23 cellular contexts compared by ENCODE assay signal in genomic region chr5:112906637-112907036, GRCh38. TPM values are rescaled to one million over a fixed set of nuclear protein-coding genes. Genes with fewer than 3 reads are reported as not detected.
DNase-seq lines count a peak whose midpoint lies in the region; ATAC-seq, FAIRE-seq and TF ChIP-seq lines count a peak whose summit lies in the region.
"Had no signal": no experiment of that assay in that cellular context is flagged by ENCODE, and none has a peak within 500 bp of the region (broad histone marks: within the 10 kb centered on the region; RNA-seq: fewer than 3 reads in every experiment).

No MANE protein-coding gene starts in this region.

- H3K9me3 Mint-ChIP-seq in naive B cell: no peaks in the 10 kb centered on the region
- H3K9me3 Mint-ChIP-seq: activated naive CD4-positive, alpha-beta T cell treated with anti-CD3 and anti-CD28 coated beads, Interleukin-2, amount 10 ng/mL, durations not matched to agents 7 days and 5 days; activated T-cell treated with anti-CD3 and anti-CD28 coated beads, Interleukin-2, amount 50 U/mL, for 24 hours; neural crest cell had no signal

- peak; percentile 68 for FAIRE-seq in GM12891 (lab: Jason Lieb, UNC)
- FAIRE-seq: astrocyte had no signal

- no peaks in the 10 kb centered on the region for H3K36me3 Mint-ChIP-seq in naive B cell

- H3K4me2 ChIP-seq in MM.1S (ENCODE audit: low read depth, low read length): no peak overlapping the region

- no peak overlapping the region for H3K9ac ChIP-seq in MM.1S (ENCODE audit: low read length)

- peaks cover 3% of the 10 kb centered on the region; the same call in 1 of the 2 replicates for H3F3A ChIP-seq in MM.1S (ENCODE audit: insufficient read depth, low read length)

- TF ChIP-seq POLR2A in GM12891 (IDR thresholded peaks at IDR 0.05; ENCODE audit: low read depth, low read length): no peak

- no peak overlapping the region for H2AFZ ChIP-seq in MM.1S (ENCODE audit: low read length)

- 0 out of 2 replicates have a peak, but pooled peaks cover 7% of the 10 kb centered on the region for H4K20me1 ChIP-seq in MM.1S (ENCODE audit: insufficient read depth, low read length)

- no peaks in the 10 kb centered on the region for H3K9me2 ChIP-seq in MM.1S (replicated peaks; ENCODE audit: insufficient read depth, low read length)

- peak; percentile 54 for ATAC-seq in GM21576 (IDR thresholded peaks at IDR 0.05; ENCODE audit: unreplicated experiment)
- peak; percentile 39 to 50 for ATAC-seq in naive B cell (ENCODE audit: low read depth in 2 of 2)
- ATAC-seq: activated CD8-positive, alpha-beta T cell treated with anti-CD3 and anti-CD28 coated beads, Interleukin-2, amount 10 ng/mL, durations not matched to agents 7 days and 5 days had no signal

- 0 out of 2 replicates have a peak, but pooled peaks cover 7% of the 10 kb centered on the region for H3K4me1 ChIP-seq in MM.1S (ENCODE audit: low read length)
- H3K4me1 ChIP-seq: prostate gland had no signal

- no peak for DNase-seq in GM12891 (ENCODE audit: insufficient read length, low spot score)
- peak; percentile 12 for DNase-seq in MM.1S
- DNase-seq in naive B cell: no peak
- no peak for DNase-seq in SW 1271 (lab: John Stamatoyannopoulos, UW)
- DNase-seq in COLO668 (lab: John Stamatoyannopoulos, UW; ENCODE audit: unreplicated experiment): no peak
- no peak for DNase-seq in hippocampal formation (lab: John Stamatoyannopoulos, UW)
- DNase-seq in GM20000 (ENCODE audit: low spot score): no peak
- DNase-seq: activated CD4-positive, CD25-positive, alpha-beta regulatory T cell treated with anti-CD3 and anti-CD28 coated beads, Interleukin-2, amount 50 U/mL, for 72 hours; activated CD8-positive, alpha-beta T cell treated with anti-CD3 and anti-CD28 coated beads, Interleukin-2, amount 10 ng/mL, durations not matched to agents 7 days and 5 days; activated naive CD4-positive, alpha-beta T cell treated with anti-CD3 and anti-CD28 coated beads, Interleukin-2, amount 10 ng/mL, durations not matched to agents 7 days and 5 days; activated T-cell treated with anti-CD3 and anti-CD28 coated beads, Interleukin-2, amount 50 U/mL, for 24 hours; H7; midbrain; NCI-H1417; NCI-H510A treated with DMSO at 0.1 percent for 48 hours; stimulated activated CD4-positive, alpha-beta T cell treated with anti-CD3 and anti-CD28 coated beads, Interleukin-1b, Interleukin-23, amount 100 ng/mL, for 48 hours; stimulated activated naive CD4-positive, alpha-beta T cell treated with Interleukin-2 at 50 U/mL for 16 hours; T1000; tibial artery had no signal

- no peak overlapping the region for H3K4me3 Mint-ChIP-seq in naive B cell
- H3K4me3 Mint-ChIP-seq: activated CD8-positive, alpha-beta T cell treated with anti-CD3 and anti-CD28 coated beads, Interleukin-2, amount 10 ng/mL, durations not matched to agents 7 days and 5 days; activated naive CD4-positive, alpha-beta T cell treated with anti-CD3 and anti-CD28 coated beads, Interleukin-2, amount 10 ng/mL, durations not matched to agents 7 days and 5 days; activated T-cell treated with anti-CD3 and anti-CD28 coated beads, Interleukin-2, amount 50 U/mL, for 24 hours; neural crest cell had no signal

- H3K27ac ChIP-seq in MM.1S (ENCODE audit: low read length): no peak overlapping the region
- H3K27ac ChIP-seq: prostate gland, tibial artery had no signal

- peak overlapping the region; percentile 33 to 97 (median 86) for H3K27ac Mint-ChIP-seq in naive B cell
- H3K27ac Mint-ChIP-seq: activated naive CD4-positive, alpha-beta T cell treated with anti-CD3 and anti-CD28 coated beads, Interleukin-2, amount 10 ng/mL, durations not matched to agents 7 days and 5 days had no signal

- H3K27me3 ChIP-seq in MM.1S (replicated peaks; ENCODE audit: insufficient read depth, low read length): no peaks in the 10 kb centered on the region
- H3K27me3 ChIP-seq: tibial artery had no signal

- peaks cover 78% of the 10 kb centered on the region for H3K79me2 ChIP-seq in MM.1S (ENCODE audit: low read length)

- TF ChIP-seq CTCF in MM.1S (IDR thresholded peaks at IDR 0.05; ENCODE audit: low read length) (no peak), GM20000 (IDR thresholded peaks at IDR 0.05; ENCODE audit: extremely low read depth, missing control alignments) (no peak)

- H3K4me1 Mint-ChIP-seq in naive B cell: peaks cover 43 to 45% (median 44%) of the 10 kb centered on the region in 3 donors

- H3K36me3 ChIP-seq in MM.1S (replicated peaks; ENCODE audit: insufficient read depth, low read length): peaks cover 4% of the 10 kb centered on the region; the same call in 1 of the 2 replicates

- no peaks in the 10 kb centered on the region for H3K27me3 Mint-ChIP-seq in naive B cell
- H3K27me3 Mint-ChIP-seq: activated naive CD4-positive, alpha-beta T cell treated with anti-CD3 and anti-CD28 coated beads, Interleukin-2, amount 10 ng/mL, durations not matched to agents 7 days and 5 days; activated T-cell treated with anti-CD3 and anti-CD28 coated beads, Interleukin-2, amount 50 U/mL, for 24 hours had no signal

- H3K4me3 ChIP-seq in MM.1S (ENCODE audit: low read length): no peak overlapping the region
- H3K4me3 ChIP-seq: prostate gland, tibial artery had no signal

- no peaks in the 10 kb centered on the region for H3K9me3 ChIP-seq in MM.1S (replicated peaks; ENCODE audit: insufficient read depth, low read length)
- H3K9me3 ChIP-seq: prostate gland, tibial artery had no signal

TF ChIP-seq in GM12891, 5 proteins besides CTCF, POLR2A, EP300 and RAD21:
- TF ChIP-seq POLR2AphosphoS5 (IDR thresholded peaks at IDR 0.05; ENCODE audit: low read depth, low read length) (no peak), TAF1 (IDR thresholded peaks at IDR 0.05; ENCODE audit: low read depth, low read length) (no peak), PAX5 (IDR thresholded peaks at IDR 0.05; ENCODE audit: insufficient read depth, low read length, severe bottlenecking) (no peak), POU2F2 (IDR thresholded peaks at IDR 0.05; ENCODE audit: low read depth, low read length) (no peak), SPI1 (IDR thresholded peaks at IDR 0.05; ENCODE audit: low read depth, low read length) (no peak)

RNA-seq across cellular contexts. Expression of gene REEP5, which starts 15.4 kb away (rescaled TPM):
- polyA plus RNA-seq in GM12891 (2012; ENCODE audit: low read depth, missing spikeins): 24.8 TPM
- 100 to 1,000 TPM in 3 of 6 donors, 10 to 100 TPM in 3; 92.3 to 138 (median 101) TPM for polyA plus RNA-seq in naive B cell (ENCODE audit: low read depth in 6 of 6)

RNA-seq across cellular contexts. Expression of gene SRP19, which starts 45.5 kb away (rescaled TPM):
- polyA plus RNA-seq in GM12891 (2012; ENCODE audit: low read depth, missing spikeins): 72.7 TPM
- polyA plus RNA-seq in naive B cell (ENCODE audit: low read depth in 6 of 6): 100 to 1,000 TPM; 104 to 153 (median 121) TPM
